Comparison of ENCODE assay signal across 16 cellular contexts in genomic region chr16:12515771-12516170, GRCh38.
DNase-seq lines count a peak whose midpoint lies in the region; ATAC-seq, FAIRE-seq and TF ChIP-seq lines count a peak whose summit lies in the region.
"Had no signal": no experiment of that assay in that cellular context is flagged by ENCODE, and none has a peak within 500 bp of the region (broad histone marks: within the 10 kb centered on the region; RNA-seq: fewer than 3 reads in every experiment).

No MANE protein-coding gene starts in this region.

- TF ChIP-seq CTCF in bronchial epithelial cell (IDR thresholded peaks at IDR 0.05; ENCODE audit: insufficient read depth, low read length, severe bottlenecking) (no peak), HepG2 (CRISPR knock-in tag; IDR thresholded peaks at IDR 0.05) (no peak), nephron progenitor cell (IDR thresholded peaks at IDR 0.05) (no peak)

- peaks cover 48% of the 10 kb centered on the region; the same call in 1 of the 2 replicates for H4K20me1 ChIP-seq in BLaER1
- H4K20me1 ChIP-seq in HepG2 (ENCODE audit: insufficient read depth, low read length) = no peaks in the 10 kb centered on the region

- peak overlapping the region; percentile 65 for H3K4me2 ChIP-seq in BLaER1
- no peak overlapping the region for H3K4me2 ChIP-seq in HepG2 (ENCODE audit: low read depth, low read length)

- intact Hi-C loops in HepG2 (cut with micrococcal nuclease; ENCODE audit: unreplicated experiment) = no loop called here

- H3K27ac Mint-ChIP-seq in nephron progenitor cell = peak overlapping the region; percentile 42
- H3K27ac Mint-ChIP-seq in T-helper 17 cell = no peak overlapping the region

- H3K36me3 Mint-ChIP-seq in nephron progenitor cell (ENCODE audit: low read depth) (no peaks in the 10 kb centered on the region), T-helper 17 cell (ENCODE audit: low read depth) (peaks cover 7% of the 10 kb centered on the region)

- in situ Hi-C loops in HepG2 (cut with HindIII; ENCODE audit: extremely low pct_ligation_motif_present, low pct_unique_long_range_greater_than_20kb) = no loop called here

- peaks cover 62% of the 10 kb centered on the region for H3K4me1 Mint-ChIP-seq in nephron progenitor cell
- H3K4me1 Mint-ChIP-seq in T-helper 17 cell = peaks cover 15% of the 10 kb centered on the region

- BruUV-seq in HepG2 (replicated peaks; lab: Mats Ljungman, UMichigan) = no TSS peak

- H3K27me3 ChIP-seq in BLaER1 = no peaks in the 10 kb centered on the region
- no peaks in the 10 kb centered on the region for H3K27me3 ChIP-seq in bronchial epithelial cell (ENCODE audit: control insufficient read depth, insufficient read depth, low read length)
- H3K27me3 ChIP-seq in HepG2 (ENCODE audit: control insufficient read depth in 1 of 2, insufficient read depth in 2 of 2, low read length in 2 of 2) = no peaks in the 10 kb centered on the region
- H3K27me3 ChIP-seq: BE2C had no signal

- no peak overlapping the region for H3K27ac ChIP-seq in BLaER1
- no peak overlapping the region for H3K27ac ChIP-seq in HepG2 (ENCODE audit: extremely low read length, insufficient read depth, low read length)

- POLR2A ChIA-PET in HepG2 (lab: Yijun Ruan, JAX) = no interaction called here

- no peak overlapping the region for H3K4me3 ChIP-seq in BLaER1
- H3K4me3 ChIP-seq in bronchial epithelial cell (ENCODE audit: low read depth, low read length) = no peak overlapping the region
- H3K4me3 ChIP-seq in HepG2 (replicated peaks in 1 of 3; ENCODE audit: insufficient read depth in 1 of 3, low read depth in 2 of 3, low read length in 3 of 3) = no peak overlapping the region
- H3K4me3 ChIP-seq: HAP-1 had no signal

- WGBS in HepG2 (ENCODE audit: low lambda C conversion rate) = 80% methylated on average over 12 of the region's 12 CpGs

- H3K27me3 Mint-ChIP-seq in nephron progenitor cell (ENCODE audit: low read depth, poor library complexity) (peaks cover 8% of the 10 kb centered on the region), T-helper 17 cell (no peaks in the 10 kb centered on the region)
- H3K27me3 Mint-ChIP-seq: CD4-positive, CD25-positive, alpha-beta regulatory T cell had no signal

- no peaks in the 10 kb centered on the region for H3K9me3 Mint-ChIP-seq in nephron progenitor cell
- H3K9me3 Mint-ChIP-seq: CD4-positive, CD25-positive, alpha-beta regulatory T cell had no signal

- CTCF ChIA-PET in HepG2 (lab: Yijun Ruan, JAX; ENCODE audit: low intra/inter-chr PET ratio, low total read pairs) = no interaction called here

- no peak for TF ChIP-seq RAD21 in HepG2 (CRISPR knock-in tag; IDR thresholded peaks at IDR 0.05)

- TF ChIP-seq EP300 in HepG2 (IDR thresholded peaks at IDR 0.05; ENCODE audit: low read depth in 2 of 2, low read length in 2 of 2) (no peak), HepG2 (CRISPR knock-in tag; IDR thresholded peaks at IDR 0.05; ENCODE audit: borderline replicate concordance) (no peak)

- peak; percentile 43 for FAIRE-seq in bronchial epithelial cell (lab: Jason Lieb, UNC)
- no peak for FAIRE-seq in HepG2 (lab: Jason Lieb, UNC)
- FAIRE-seq: HTR-8/SVneo had no signal

- TF ChIP-seq POLR2A in HepG2 (IDR thresholded peaks at IDR 0.05; ENCODE audit: insufficient read depth in 1 of 2, low read depth in 2 of 2, low read length in 2 of 2) = no peak

- H2AFZ ChIP-seq in HepG2 (ENCODE audit: low read length) = no peak overlapping the region

- ATAC-seq in HepG2 (no peak), HG02852 (IDR thresholded peaks at IDR 0.05; ENCODE audit: unreplicated experiment) (no peak), GM18519 (IDR thresholded peaks at IDR 0.05; ENCODE audit: low FRiP score, unreplicated experiment) (no peak), T-helper 17 cell (no peak)

- DNase-seq in bronchial epithelial cell (ENCODE audit: low read depth) (no peak), HepG2 (ENCODE audit: low spot score) (no peak), nephron progenitor cell (peak; percentile 25), T-helper 17 cell (no peak), NOMO-1 treated with DMSO at 0.1 percent for 48 hours (lab: John Stamatoyannopoulos, UW; ENCODE audit: unreplicated experiment) (no peak)
- DNase-seq: ACHN; BE2C; CD4-positive, CD25-positive, alpha-beta regulatory T cell; DMS53; GF-D8; GOT3 had no signal

- H3K4me3 Mint-ChIP-seq in nephron progenitor cell (no peak overlapping the region), T-helper 17 cell (no peak overlapping the region)
- H3K4me3 Mint-ChIP-seq: CD4-positive, CD25-positive, alpha-beta regulatory T cell had no signal

- H3K9ac ChIP-seq in BLaER1 (no peak overlapping the region), HepG2 (ENCODE audit: insufficient read depth, low read depth, low read length) (no peak overlapping the region)

- H3K36me3 ChIP-seq in BLaER1 (peaks cover 12% of the 10 kb centered on the region; the same call in 1 of the 2 replicates), bronchial epithelial cell (ENCODE audit: control insufficient read depth, insufficient read depth, low read length) (no peaks in the 10 kb centered on the region), HepG2 (replicated peaks in 1 of 2; ENCODE audit: control insufficient read depth in 1 of 2, insufficient read depth in 2 of 2, low read length in 2 of 2) (no peaks in the 10 kb centered on the region)
- H3K36me3 ChIP-seq: BE2C, HAP-1 had no signal

- H3K4me1 ChIP-seq in BLaER1 (peaks cover 54% of the 10 kb centered on the region), HepG2 (ENCODE audit: insufficient read depth, low read length) (peaks cover 10% of the 10 kb centered on the region)
- H3K4me1 ChIP-seq: BE2C, HAP-1 had no signal

- H3K9me3 ChIP-seq in BLaER1 = no peaks in the 10 kb centered on the region
- no peaks in the 10 kb centered on the region for H3K9me3 ChIP-seq in HepG2 (ENCODE audit: low read length)
- H3K9me3 ChIP-seq in T-helper 17 cell (ENCODE audit: control insufficient read depth, low read length, poor library complexity, severe bottlenecking) = no peaks in the 10 kb centered on the region
- H3K9me3 ChIP-seq: BE2C, HAP-1 had no signal

- no peaks in the 10 kb centered on the region for H3K79me2 ChIP-seq in HepG2 (ENCODE audit: insufficient read depth, low read length)

TF ChIP-seq in HepG2, 621 proteins besides CTCF, POLR2A, EP300 and RAD21:
- TF ChIP-seq SNAPC4 (CRISPR knock-in tag; IDR thresholded peaks at IDR 0.05) = no peak
- 0 out of 2 replicates have a peak, but pooled peaks have one; percentile 24 for TF ChIP-seq DR1 (CRISPR knock-in tag; IDR thresholded peaks at IDR 0.05)
- TF ChIP-seq ZNF589 (CRISPR knock-in tag; conservative IDR thresholded peaks at IDR 0.05) = no peak
- no peak for TF ChIP-seq ZNF878 (CRISPR knock-in tag; IDR thresholded peaks at IDR 0.05)
- TF ChIP-seq ZSCAN29 (CRISPR knock-in tag; conservative IDR thresholded peaks at IDR 0.05) = no peak
- TF ChIP-seq ZNF660 (CRISPR knock-in tag; IDR thresholded peaks at IDR 0.05; ENCODE audit: borderline replicate concordance, low read depth) = no peak
- 0 out of 2 replicates have a peak, but pooled peaks have one; percentile 37 for TF ChIP-seq NR0B2 (CRISPR knock-in tag; IDR thresholded peaks at IDR 0.05)
- no peak for TF ChIP-seq ZFP36 (IDR thresholded peaks at IDR 0.05; ENCODE audit: borderline replicate concordance, low read depth, low read length, partially characterized antibody)
- no peak for TF ChIP-seq XBP1 (CRISPR knock-in tag; IDR thresholded peaks at IDR 0.05)
